ENCODE assay signal across 8 cellular contexts in genomic region chr5:154444559-154445421, GRCh38. TPM values are rescaled to one million over a fixed set of nuclear protein-coding genes. Genes with fewer than 3 reads are reported as not detected.
DNase-seq lines count a peak whose midpoint lies in the region; ATAC-seq, FAIRE-seq and TF ChIP-seq lines count a peak whose summit lies in the region.

No MANE protein-coding gene starts in this region.

- no peak for TF ChIP-seq CTCF in AG04450 (IDR thresholded peaks at IDR 0.05; ENCODE audit: low read depth, low read length)

- H3K9me3 ChIP-seq in AG04450 (ENCODE audit: control insufficient read depth, insufficient read depth, low read length) = no peaks in the 10 kb centered on the region

- H3K27me3 Mint-ChIP-seq in activated naive CD8-positive, alpha-beta T cell treated with anti-CD3 and anti-CD28 coated beads for 36 hours = no peaks in the 10 kb centered on the region

- DNase-seq in AG04450 (ENCODE audit: low read depth, low spot score) (no peak), GM18507 (ENCODE audit: extremely low spot score, insufficient read length, low read depth) (no peak), NCI-H526 (lab: John Stamatoyannopoulos, UW) (peak; percentile 7 to 47), hepatic stellate cell (ENCODE audit: low spot score) (peak; percentile 34), skeletal muscle cell (ENCODE audit: low read depth) (no peak), NCI-H1105 treated with DMSO at 0.1 percent for 48 hours (lab: John Stamatoyannopoulos, UW) (no peak)
- DNase-seq in activated naive CD8-positive, alpha-beta T cell treated with anti-CD3 and anti-CD28 coated beads for 36 hours = peak; percentile 13

- no peak for ATAC-seq in GM19455 (IDR thresholded peaks at IDR 0.05; ENCODE audit: unreplicated experiment)

- POLR2A ChIA-PET in AG04450 (lab: Yijun Ruan, JAX) = interaction anchor here (0.6 kb wide), 2 partner anchors 202 to 399 kb away, joined by 3 read pairs; no protein-coding TSS in a partner anchor

- CTCF ChIA-PET in AG04450 (lab: Charles Lee) = interaction anchor here (0.5 to 1.0 kb wide), 2 partner anchors 253 to 409 kb away, joined by 3 read pairs; no protein-coding TSS in a partner anchor

- H3K36me3 Mint-ChIP-seq in activated naive CD8-positive, alpha-beta T cell treated with anti-CD3 and anti-CD28 coated beads for 36 hours = peaks cover 34% of the 10 kb centered on the region

- H3K27me3 ChIP-seq in AG04450 (ENCODE audit: control insufficient read depth, insufficient read depth, low read length) = no peaks in the 10 kb centered on the region

- peak overlapping the region; percentile 93 for H3K4me3 ChIP-seq in AG04450 (ENCODE audit: low read depth, low read length)
- H3K4me3 ChIP-seq in skeletal muscle cell (ENCODE audit: low read depth, low read length) = peak overlapping the region; percentile 92

- peaks cover 36% of the 10 kb centered on the region for H3K4me1 Mint-ChIP-seq in activated naive CD8-positive, alpha-beta T cell treated with anti-CD3 and anti-CD28 coated beads for 36 hours

- FAIRE-seq in GM18507 (lab: Jason Lieb, UNC) = peak; percentile 58

- H3K4me3 Mint-ChIP-seq in activated naive CD8-positive, alpha-beta T cell treated with anti-CD3 and anti-CD28 coated beads for 36 hours = peak overlapping the region; percentile 98

- no peaks in the 10 kb centered on the region for H3K9me3 Mint-ChIP-seq in activated naive CD8-positive, alpha-beta T cell treated with anti-CD3 and anti-CD28 coated beads for 36 hours

- H3K27ac Mint-ChIP-seq in activated naive CD8-positive, alpha-beta T cell treated with anti-CD3 and anti-CD28 coated beads for 36 hours = peak overlapping the region; percentile 94

- peak overlapping the region; percentile 21 for H3K27ac ChIP-seq in AG04450 (ENCODE audit: low read depth, low read length)

RNA-seq across cellular contexts. Expression of gene SAP30L, which starts 1.0 kb away (rescaled TPM):
- 36.5 and 51.9 TPM in 2 replicates for polyA plus RNA-seq in AG04450 (2011; rRNA removed)
- polyA minus RNA-seq in AG04450 (2011; rRNA and poly(A)+ RNA removed) = 14.4 and 18.6 TPM in 2 replicates
- 10 to 100 TPM; 24.8 to 25.8 TPM for total RNA-seq in activated naive CD8-positive, alpha-beta T cell treated with anti-CD3 and anti-CD28 coated beads for 36 hours

RNA-seq across cellular contexts. Expression of gene HAND1, which starts 33.2 kb away (rescaled TPM):
- not detected in 2 replicates for polyA plus RNA-seq in AG04450 (2011; rRNA removed)
- polyA minus RNA-seq in AG04450 (2011; rRNA and poly(A)+ RNA removed) = not detected in 2 replicates
- not detected for total RNA-seq in activated naive CD8-positive, alpha-beta T cell treated with anti-CD3 and anti-CD28 coated beads for 36 hours

Comparison
In these comparisons a context has a peak if more than half of its experiments do, and no peak if none do; other contexts are left out.
1. DNase-seq: peak in NCI-H526 (2 of 2), activated naive CD8-positive, alpha-beta T cell treated with anti-CD3 and anti-CD28 coated beads for 36 hours (single experiment) and hepatic stellate cell (single experiment); none in AG04450 (single experiment), GM18507 (single experiment), skeletal muscle cell (single experiment) and NCI-H1105 treated with DMSO at 0.1 percent for 48 hours (single experiment).